In genomic region chr15:37902126-37902525, GRCh38 we compare ENCODE assay signal across 2 cellular contexts.
TF ChIP-seq lines count a peak whose summit lies in the region.

No MANE protein-coding gene starts in this region.

TF ChIP-seq in A549, 52 proteins besides CTCF, POLR2A, EP300 and RAD21 (continued from another document):
- TF ChIP-seq HES2 (IDR thresholded peaks at IDR 0.05), result no peak
- TF ChIP-seq ZC3H11A (IDR thresholded peaks at IDR 0.05), result no peak
- no peak for TF ChIP-seq RFX5 (IDR thresholded peaks at IDR 0.05)
- no peak for TF ChIP-seq GATA3 (IDR thresholded peaks at IDR 0.05; ENCODE audit: borderline replicate concordance)
- no peak for TF ChIP-seq ESRRA (IDR thresholded peaks at IDR 0.05; ENCODE audit: borderline replicate concordance, low read length)
- TF ChIP-seq NFE2L2 (conservative IDR thresholded peaks at IDR 0.05; ENCODE audit: low read length), result no peak
- TF ChIP-seq RCOR1 (IDR thresholded peaks at IDR 0.05; ENCODE audit: low read depth, low read length), result no peak
- no peak for TF ChIP-seq JUNB (IDR thresholded peaks at IDR 0.05)
- TF ChIP-seq HOXB5 (CRISPR knock-in tag; IDR thresholded peaks at IDR 0.05), result no peak
- TF ChIP-seq HMGXB4 (CRISPR knock-in tag; IDR thresholded peaks at IDR 0.05; ENCODE audit: borderline replicate concordance), result no peak

TF ChIP-seq in IMR-90, 13 proteins besides CTCF, POLR2A, EP300 and RAD21 (continued from another document):
- TF ChIP-seq ELK1 (IDR thresholded peaks at IDR 0.05; ENCODE audit: borderline replicate concordance, low read depth, low read length) (no peak), USF2 (IDR thresholded peaks at IDR 0.05; ENCODE audit: low read depth, low read length) (no peak), SMC3 (IDR thresholded peaks at IDR 0.05; ENCODE audit: low read depth, low read length) (no peak), MAZ (IDR thresholded peaks at IDR 0.05; ENCODE audit: borderline replicate concordance, low read depth, low read length) (no peak)
TF ChIP-seq in IMR-90: peak in this region for 0.
